In genomic region chr2:130892793-130893785, GRCh38 we compare ENCODE assay signal across 1 cellular context.
TF ChIP-seq lines count a peak whose summit lies in the region.

No MANE protein-coding gene starts in this region.

TF ChIP-seq in H1, 55 proteins besides CTCF, POLR2A, EP300 and RAD21:
- TF ChIP-seq FOSL1 (IDR thresholded peaks at IDR 0.05; ENCODE audit: insufficient read depth, low read depth, low read length) (no peak), SIX5 (IDR thresholded peaks at IDR 0.05; ENCODE audit: low read depth, low read length) (no peak), USF2 (IDR thresholded peaks at IDR 0.05; ENCODE audit: low read length) (no peak), BRCA1 (IDR thresholded peaks at IDR 0.05; ENCODE audit: low read depth, low read length) (no peak)
